Comparison of ENCODE assay signal across 31 cellular contexts in the genomic region with DNA sequence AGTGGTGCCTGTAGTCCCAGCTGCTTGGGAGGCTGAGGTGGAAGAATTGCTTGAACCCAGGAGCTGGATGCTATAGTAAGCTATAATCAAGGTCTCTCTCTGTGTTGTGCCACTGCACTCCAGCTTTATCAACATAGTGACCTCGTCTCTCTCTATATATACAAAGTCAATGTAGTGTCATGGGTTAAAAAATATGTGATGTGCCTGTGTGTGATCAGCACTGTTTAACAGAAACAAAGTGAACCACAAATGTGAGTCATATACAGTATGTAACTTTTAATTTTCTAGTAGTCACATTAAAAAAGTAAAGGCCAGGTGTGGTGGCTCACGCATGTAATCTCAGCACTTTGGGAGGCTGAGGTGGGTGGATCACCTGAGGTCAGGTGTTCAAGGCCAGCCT. TPM values are rescaled to one million over a fixed set of nuclear protein-coding genes. Genes with fewer than 3 reads are reported as not detected.
DNase-seq lines count a peak whose midpoint lies in the region; ATAC-seq and TF ChIP-seq lines count a peak whose summit lies in the region.
"Had no signal": no experiment of that assay in that cellular context is flagged by ENCODE, and none has a peak within 500 bp of the region (broad histone marks: within the 10 kb centered on the region; RNA-seq: fewer than 3 reads in every experiment).

No MANE protein-coding gene starts in this region.

- in situ Hi-C loops in G401 (cut with HindIII; ENCODE audit: low sequenced_read_pairs), result no loop called here

- no peak overlapping the region for H3K27ac ChIP-seq in breast epithelium
- H3K27ac ChIP-seq: colonic mucosa, heart right ventricle, lower lobe of right lung, SK-N-MC, skin epidermis, transverse colon had no signal

- no peaks in the 10 kb centered on the region for H3K4me1 ChIP-seq in breast epithelium
- H3K4me1 ChIP-seq: colonic mucosa, heart right ventricle, lower lobe of right lung, transverse colon had no signal

- H3K27me3 ChIP-seq in breast epithelium, result no peaks in the 10 kb centered on the region
- H3K27me3 ChIP-seq: colonic mucosa had no signal

- POLR2A ChIA-PET in MCF 10A (lab: Yijun Ruan, JAX), result interaction anchor here (0.7 to 1.4 kb wide), 4 partner anchors 10 to 87 kb away, joined by 3 read pairs; no protein-coding TSS in a partner anchor

- H3K27ac Mint-ChIP-seq in MCF 10A (ENCODE audit: low read depth, unreplicated experiment), result peak overlapping the region; percentile 47
- H3K27ac Mint-ChIP-seq: activated naive CD4-positive, alpha-beta T cell treated with anti-CD3 and anti-CD28 coated beads, Interleukin-2, amount 10 ng/mL, durations not matched to agents 7 days and 5 days; nephron; T-helper 1 cell treated with Interleukin-12 subunit alpha and Interleukin-12 subunit beta and Interleukin-4 antibody, amounts not matched to agents 30 μg/mL and 1 μg/mL, for 36 hours had no signal

- peaks cover 5% of the 10 kb centered on the region for H3K36me3 Mint-ChIP-seq in MCF 10A (ENCODE audit: insufficient read depth, unreplicated experiment)
- H3K36me3 Mint-ChIP-seq: activated naive CD4-positive, alpha-beta T cell treated with anti-CD3 and anti-CD28 coated beads, Interleukin-2, amount 10 ng/mL, durations not matched to agents 7 days and 5 days had no signal

- H3K4me1 Mint-ChIP-seq in MCF 10A (ENCODE audit: insufficient read depth, unreplicated experiment), result peaks cover 18% of the 10 kb centered on the region
- H3K4me1 Mint-ChIP-seq: activated naive CD4-positive, alpha-beta T cell treated with anti-CD3 and anti-CD28 coated beads, Interleukin-2, amount 10 ng/mL, durations not matched to agents 7 days and 5 days had no signal

- CTCF ChIA-PET in MCF 10A (lab: Yijun Ruan, JAX), result interaction anchor here (1.0 to 2.0 kb wide), 2 partner anchors 10 to 15 kb away, joined by 6 read pairs; no protein-coding TSS in a partner anchor

- TF ChIP-seq CTCF in MCF 10A (IDR thresholded peaks at IDR 0.05; ENCODE audit: unreplicated experiment), result no peak
- TF ChIP-seq CTCF in breast epithelium (IDR thresholded peaks at IDR 0.05), result no peak

- TF ChIP-seq POLR2A in breast epithelium (IDR thresholded peaks at IDR 0.05), result no peak

- no TSS peak for BruUV-seq in MCF 10A (replicated peaks; lab: Mats Ljungman, UMichigan)

- ATAC-seq in GM21526 (IDR thresholded peaks at IDR 0.05; ENCODE audit: low FRiP score, unreplicated experiment), result no peak
- ATAC-seq: heart right ventricle, lower lobe of right lung, mucosa of descending colon had no signal

- H3K9me3 ChIP-seq in breast epithelium, result peaks cover 0 to 1% of the 10 kb centered on the region in 2 donors
- H3K9me3 ChIP-seq: colonic mucosa, lower lobe of right lung, mucosa of descending colon, transverse colon had no signal

- DNase-seq in MCF 10A (ENCODE audit: unreplicated experiment), result no peak
- DNase-seq in breast epithelium (ENCODE audit: low spot score in 2 of 2), result no peak
- peak; percentile 39 for DNase-seq in RPMI7951 (ENCODE audit: low read depth)
- DNase-seq in iris pigment epithelial cell (ENCODE audit: low read depth), result peak; percentile 51
- DNase-seq in G401 (ENCODE audit: low spot score), result no peak
- DNase-seq in SIG-M5 treated with dmso at 0.1 percent for 504 hours (lab: John Stamatoyannopoulos, UW; ENCODE audit: unreplicated experiment), result no peak
- DNase-seq: activated naive CD4-positive, alpha-beta T cell treated with anti-CD3 and anti-CD28 coated beads, Interleukin-2, amount 10 ng/mL, durations not matched to agents 7 days and 5 days; activated T-cell treated with anti-CD3 and anti-CD28 coated beads, Interleukin-2, amount 50 U/mL, for 48 hours; C1 segment of cervical spinal cord; colonic mucosa; COR-L47; DMS79 treated with DMSO at 0.1 percent for 48 hours; effector CD8-positive, alpha-beta T cell; erythroblast; foreskin melanocyte; heart right ventricle; KBM-7; kidney glomerular epithelial cell; lower lobe of right lung; mucosa of descending colon; NCI-H1436; NCI-H2081 treated with DMSO at 0.1 percent for 48 hours; NCI-H345; NCI-H748 treated with DMSO at 0.1 percent for 48 hours; RPMI8226; transverse colon had no signal

- H3K36me3 ChIP-seq in breast epithelium, result no peaks in the 10 kb centered on the region
- H3K36me3 ChIP-seq: colonic mucosa, heart right ventricle, lower lobe of right lung, transverse colon had no signal

- no peaks in the 10 kb centered on the region for H3K9me3 Mint-ChIP-seq in MCF 10A (ENCODE audit: unreplicated experiment)
- H3K9me3 Mint-ChIP-seq: activated naive CD4-positive, alpha-beta T cell treated with anti-CD3 and anti-CD28 coated beads, Interleukin-2, amount 10 ng/mL, durations not matched to agents 7 days and 5 days had no signal

- H3K27me3 Mint-ChIP-seq in MCF 10A (ENCODE audit: insufficient read depth, unreplicated experiment), result no peaks in the 10 kb centered on the region

- intact Hi-C loops in MCF 10A (cut with micrococcal nuclease), result loop anchor here (10.0 kb wide), 1 partner anchor 624 kb away; the partner anchor contains the start of gene PRND
- intact Hi-C loops in breast epithelium (cut with DNase I; ENCODE audit: low total_unique reads), result no loop called here

- H3K4me3 Mint-ChIP-seq in MCF 10A (ENCODE audit: unreplicated experiment), result no peak overlapping the region
- H3K4me3 Mint-ChIP-seq: activated naive CD4-positive, alpha-beta T cell treated with anti-CD3 and anti-CD28 coated beads, Interleukin-2, amount 10 ng/mL, durations not matched to agents 7 days and 5 days; nephron; T-helper 1 cell treated with Interleukin-12 subunit alpha and Interleukin-12 subunit beta and Interleukin-4 antibody, amounts not matched to agents 30 μg/mL and 1 μg/mL, for 36 hours had no signal

- H3K4me3 ChIP-seq in breast epithelium, result no peak overlapping the region
- H3K4me3 ChIP-seq: colonic mucosa, heart right ventricle, lower lobe of right lung, mucosa of descending colon, SK-N-MC, skin epidermis, transverse colon had no signal

RNA-seq across cellular contexts. Expression of gene SMOX, which starts 47.9 kb away (rescaled TPM):
- total RNA-seq in MCF 10A (2022), result 42.3 and 48.6 TPM in 2 replicates
- total RNA-seq in breast epithelium, result 10 to 100 TPM in 1 of 3 donors, 1 to 10 TPM in 2; 4.2 to 19.0 (median 6.9) TPM
- total RNA-seq in RPMI7951 (2014; rRNA removed; shearing (Covaris generic)), result 28.5 and 40.3 TPM in 2 replicates
- 9.2 and 13.3 TPM in 2 replicates for total RNA-seq in G401 (2014; rRNA removed; shearing (Covaris generic))

Comparison
In these comparisons a context has a peak if more than half of its experiments do, and no peak if none do; other contexts are left out.
1. DNase-seq: peak in RPMI7951 (single experiment) and iris pigment epithelial cell (single experiment); none in MCF 10A (single experiment), breast epithelium (0 of 2), G401 (single experiment) and SIG-M5 treated with dmso at 0.1 percent for 504 hours (single experiment).